8 cellular contexts compared by ENCODE assay signal in the genomic region with DNA sequence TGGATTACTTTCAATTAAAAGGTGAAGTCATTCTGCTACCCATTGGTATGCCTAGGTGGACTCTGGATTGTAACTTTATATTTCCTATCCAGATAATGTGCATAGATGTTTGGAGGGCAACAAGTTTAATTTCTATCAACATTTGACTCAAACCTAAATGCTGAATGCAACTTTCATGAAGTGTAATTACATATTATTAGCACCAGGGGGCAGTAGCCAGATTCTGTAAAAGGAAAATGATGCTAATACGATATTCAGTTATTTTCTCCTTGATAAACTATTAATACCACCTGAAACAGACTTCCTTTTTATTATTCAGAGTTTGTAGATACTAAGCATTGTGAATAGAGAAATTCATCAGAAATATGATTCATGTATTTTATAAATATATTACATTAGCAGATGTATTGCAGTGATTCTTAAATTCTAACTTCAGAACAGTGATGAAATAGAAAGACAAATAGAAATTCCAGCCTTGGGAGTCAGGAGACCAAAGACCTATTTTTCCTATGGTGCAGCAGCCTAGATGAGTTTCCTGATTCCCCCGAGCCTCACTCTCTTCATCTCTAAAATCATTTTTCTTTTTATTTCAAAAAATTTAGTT.
DNase-seq lines count a peak whose midpoint lies in the region; ATAC-seq and FAIRE-seq lines count a peak whose summit lies in the region.

No MANE protein-coding gene starts in this region.

- no peak for ATAC-seq in HG03025 (IDR thresholded peaks at IDR 0.05; ENCODE audit: low FRiP score, unreplicated experiment)

- H3K4me1 ChIP-seq in HUES6 (ENCODE audit: control insufficient read depth, insufficient read depth, low read length): peaks cover 60% of the 10 kb centered on the region

- no peak overlapping the region for H3K4me3 ChIP-seq in HUES6 (ENCODE audit: low read depth, low read length)

- peak overlapping the region; percentile 3 for H3K27ac ChIP-seq in HUES6 (ENCODE audit: low read depth, low read length)

- no peak overlapping the region for H3K9ac ChIP-seq in HUES6 (ENCODE audit: low read length)

- peak; percentile 81 for FAIRE-seq in TTC549 (lab: Jason Lieb, UNC)

- no peaks in the 10 kb centered on the region for H3K36me3 ChIP-seq in HUES6 (ENCODE audit: control insufficient read depth, insufficient read depth, low read length)

- DNase-seq in CD1c-positive myeloid dendritic cell (ENCODE audit: extremely low spot score): peak; percentile 54
- peak; percentile 28 for DNase-seq in iris pigment epithelial cell (ENCODE audit: low read depth)
- DNase-seq in hepatic stellate cell (ENCODE audit: low spot score): no peak
- DNase-seq in activated CD4-positive, CD25-positive, alpha-beta regulatory T cell (lab: John Stamatoyannopoulos, UW): no peak
- no peak for DNase-seq in effector CD4-positive, alpha-beta T cell

- H3K9me3 ChIP-seq in HUES6 (ENCODE audit: control insufficient read depth, insufficient read depth, low read depth, low read length): peaks cover 14% of the 10 kb centered on the region

- no peaks in the 10 kb centered on the region for H3K27me3 ChIP-seq in HUES6 (ENCODE audit: control insufficient read depth, insufficient read depth, low read length)

Comparison
In these comparisons a context has a peak if more than half of its experiments do, and no peak if none do; other contexts are left out.
1. DNase-seq: peak in CD1c-positive myeloid dendritic cell (single experiment) and iris pigment epithelial cell (single experiment); none in hepatic stellate cell (single experiment), activated CD4-positive, CD25-positive, alpha-beta regulatory T cell (0 of 4) and effector CD4-positive, alpha-beta T cell (single experiment).